ENCODE assay signal across 1 cellular context in the genomic region with DNA sequence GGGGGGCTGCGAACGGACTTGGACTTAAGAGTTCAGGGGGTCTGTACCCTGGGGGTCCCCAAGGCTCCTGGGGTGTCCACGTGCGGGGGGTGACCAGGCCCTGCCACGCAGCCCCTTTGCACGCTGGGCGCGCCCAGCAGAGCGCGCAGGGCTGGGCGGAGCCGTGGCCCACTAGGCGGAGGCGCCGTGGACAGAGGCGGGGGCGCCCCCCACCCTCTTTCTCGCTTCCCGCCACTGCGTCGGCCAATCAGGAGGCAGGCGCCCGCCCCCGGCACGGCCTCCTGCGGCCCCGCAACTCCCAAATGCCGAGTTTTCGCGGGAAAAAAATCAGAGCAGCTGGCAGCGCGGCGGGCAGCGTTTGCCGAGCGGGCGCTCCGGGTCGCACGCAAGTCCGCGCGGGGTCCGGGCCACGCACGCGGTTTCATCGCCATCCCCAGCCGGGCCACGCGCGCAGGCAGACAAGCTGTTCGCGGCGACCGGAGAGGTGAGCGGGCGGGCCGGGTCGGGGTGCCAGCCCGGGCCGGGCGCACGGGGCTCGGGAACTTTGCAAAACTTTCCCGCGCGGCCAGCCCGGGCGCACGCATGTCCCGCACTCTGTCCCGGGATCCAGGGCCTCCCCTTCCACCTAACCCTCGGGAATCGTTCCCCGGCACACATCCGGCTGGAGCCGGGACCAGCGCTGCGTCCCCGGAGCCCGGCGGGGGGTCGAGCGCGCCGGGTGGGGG.
TF ChIP-seq lines count a peak whose summit lies in the region.

TSS of gene UHRF1 (plus strand) at position 330 of the 725 bp plus-strand sequence. CDS start 1,385 bp downstream, outside the sequence.

TF ChIP-seq in HEK293, 187 proteins besides CTCF, POLR2A, EP300 and RAD21 (continued from another document and continues in another):
- TF ChIP-seq, protein P1, sequence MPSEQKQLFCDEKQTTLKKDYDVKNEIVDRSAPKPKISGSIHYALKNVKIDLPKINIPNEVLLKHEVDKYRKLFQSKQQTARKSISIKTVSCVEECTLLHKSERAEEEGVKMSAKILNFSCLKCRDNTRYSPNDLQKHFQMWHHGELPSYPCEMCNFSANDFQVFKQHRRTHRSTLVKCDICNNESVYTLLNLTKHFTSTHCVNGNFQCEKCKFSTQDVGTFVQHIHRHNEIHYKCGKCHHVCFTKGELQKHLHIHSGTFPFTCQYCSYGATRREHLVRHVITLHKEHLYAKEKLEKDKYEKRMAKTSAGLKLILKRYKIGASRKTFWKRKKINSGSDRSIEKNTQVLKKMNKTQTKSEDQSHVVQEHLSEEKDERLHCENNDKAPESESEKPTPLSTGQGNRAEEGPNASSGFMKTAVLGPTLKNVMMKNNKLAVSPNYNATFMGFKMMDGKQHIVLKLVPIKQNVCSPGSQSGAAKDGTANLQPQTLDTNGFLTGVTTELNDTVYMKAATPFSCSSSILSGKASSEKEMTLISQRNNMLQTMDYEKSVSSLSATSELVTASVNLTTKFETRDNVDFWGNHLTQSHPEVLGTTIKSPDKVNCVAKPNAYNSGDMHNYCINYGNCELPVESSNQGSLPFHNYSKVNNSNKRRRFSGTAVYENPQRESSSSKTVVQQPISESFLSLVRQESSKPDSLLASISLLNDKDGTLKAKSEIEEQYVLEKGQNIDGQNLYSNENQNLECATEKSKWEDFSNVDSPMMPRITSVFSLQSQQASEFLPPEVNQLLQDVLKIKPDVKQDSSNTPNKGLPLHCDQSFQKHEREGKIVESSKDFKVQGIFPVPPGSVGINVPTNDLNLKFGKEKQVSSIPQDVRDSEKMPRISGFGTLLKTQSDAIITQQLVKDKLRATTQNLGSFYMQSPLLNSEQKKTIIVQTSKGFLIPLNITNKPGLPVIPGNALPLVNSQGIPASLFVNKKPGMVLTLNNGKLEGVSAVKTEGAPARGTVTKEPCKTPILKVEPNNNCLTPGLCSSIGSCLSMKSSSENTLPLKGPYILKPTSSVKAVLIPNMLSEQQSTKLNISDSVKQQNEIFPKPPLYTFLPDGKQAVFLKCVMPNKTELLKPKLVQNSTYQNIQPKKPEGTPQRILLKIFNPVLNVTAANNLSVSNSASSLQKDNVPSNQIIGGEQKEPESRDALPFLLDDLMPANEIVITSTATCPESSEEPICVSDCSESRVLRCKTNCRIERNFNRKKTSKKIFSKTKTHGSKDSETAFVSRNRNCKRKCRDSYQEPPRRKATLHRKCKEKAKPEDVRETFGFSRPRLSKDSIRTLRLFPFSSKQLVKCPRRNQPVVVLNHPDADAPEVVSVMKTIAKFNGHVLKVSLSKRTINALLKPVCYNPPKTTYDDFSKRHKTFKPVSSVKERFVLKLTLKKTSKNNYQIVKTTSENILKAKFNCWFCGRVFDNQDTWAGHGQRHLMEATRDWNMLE (tag by site-specific recombination; conservative IDR thresholded peaks at IDR 0.05; ENCODE audit: low read depth): no peak
- TF ChIP-seq ZNF621 (tag by site-specific recombination; IDR thresholded peaks at IDR 0.05) (no peak), ZNF791 (tag by site-specific recombination; IDR thresholded peaks at IDR 0.05) (0 out of 2 replicates have a peak, but pooled peaks have one; percentile 37), ZNF660 (tag by site-specific recombination; IDR thresholded peaks at IDR 0.05) (peak; percentile 66; the same call in 1 of the 2 replicates), ZBTB17 (tag by site-specific recombination; IDR thresholded peaks at IDR 0.05) (0 out of 2 replicates have a peak, but pooled peaks have one; percentile 9), BCL11B (tag by site-specific recombination; IDR thresholded peaks at IDR 0.05; ENCODE audit: low read depth) (no peak), ZNF404 (tag by site-specific recombination; IDR thresholded peaks at IDR 0.05) (no peak), ZNF394 (tag by site-specific recombination; IDR thresholded peaks at IDR 0.05; ENCODE audit: borderline replicate concordance) (peak; percentile 38; the same call in 1 of the 2 replicates), SALL2 (tag by site-specific recombination; IDR thresholded peaks at IDR 0.05; ENCODE audit: borderline replicate concordance) (no peak), SP7 (tag by site-specific recombination; IDR thresholded peaks at IDR 0.05) (0 out of 2 replicates have a peak, but pooled peaks have one; percentile 54), ZFP37 (tag by site-specific recombination; IDR thresholded peaks at IDR 0.05) (no peak), ZEB2 (tag by site-specific recombination; IDR thresholded peaks at IDR 0.05) (peak; percentile 62; the same call in 1 of the 2 replicates), ZNF341 (tag by site-specific recombination; IDR thresholded peaks at IDR 0.05; ENCODE audit: low read depth) (0 out of 2 replicates have a peak, but pooled peaks have one; percentile 12), REPIN1 (tag by site-specific recombination; IDR thresholded peaks at IDR 0.05; ENCODE audit: low read depth) (peak; percentile 46; the same call in 1 of the 2 replicates), ZNF391 (tag by site-specific recombination; IDR thresholded peaks at IDR 0.05; ENCODE audit: borderline replicate concordance, low read depth) (peak; percentile 27; the same call in 1 of the 2 replicates), ZBTB49 (tag by site-specific recombination; IDR thresholded peaks at IDR 0.05; ENCODE audit: low read depth) (no peak), YY2 (tag by site-specific recombination; IDR thresholded peaks at IDR 0.05) (0 out of 2 replicates have a peak, but pooled peaks have one; percentile 8), KLF10 (tag by site-specific recombination; IDR thresholded peaks at IDR 0.05) (peak; percentile 80; the same call in 1 of the 2 replicates), ZBTB10 (tag by site-specific recombination; IDR thresholded peaks at IDR 0.05) (peak; percentile 94), KLF7 (tag by site-specific recombination; IDR thresholded peaks at IDR 0.05; ENCODE audit: borderline replicate concordance) (peak; percentile 37; the same call in 1 of the 2 replicates), ZNF112 (tag by site-specific recombination; IDR thresholded peaks at IDR 0.05) (no peak), ZNF664 (tag by site-specific recombination; IDR thresholded peaks at IDR 0.05) (no peak), ZNF433 (tag by site-specific recombination; IDR thresholded peaks at IDR 0.05; ENCODE audit: low read depth) (no peak), ZSCAN23 (tag by site-specific recombination; IDR thresholded peaks at IDR 0.05) (no peak), SCRT1 (tag by site-specific recombination; IDR thresholded peaks at IDR 0.05; ENCODE audit: borderline replicate concordance) (no peak), ZBTB7A (tag by site-specific recombination; IDR thresholded peaks at IDR 0.05; ENCODE audit: low read depth) (no peak), ZBTB20 (tag by site-specific recombination; IDR thresholded peaks at IDR 0.05) (peak; percentile 76; the same call in 1 of the 2 replicates), MYNN (tag by site-specific recombination; IDR thresholded peaks at IDR 0.05; ENCODE audit: borderline replicate concordance) (no peak), KLF1 (tag by site-specific recombination; IDR thresholded peaks at IDR 0.05) (peak; percentile 81), ZNF544 (tag by site-specific recombination; IDR thresholded peaks at IDR 0.05) (no peak), ZNF16 (tag by site-specific recombination; IDR thresholded peaks at IDR 0.05; ENCODE audit: low read depth) (no peak), IKZF3 (tag by site-specific recombination; IDR thresholded peaks at IDR 0.05) (peak; percentile 84), ZNF777 (tag by site-specific recombination; IDR thresholded peaks at IDR 0.05; ENCODE audit: borderline replicate concordance) (0 out of 2 replicates have a peak, but pooled peaks have one; percentile 34), ZNF677 (tag by site-specific recombination; IDR thresholded peaks at IDR 0.05) (no peak), ZNF26 (tag by site-specific recombination; IDR thresholded peaks at IDR 0.05) (no peak), ZNF223 (tag by site-specific recombination; IDR thresholded peaks at IDR 0.05) (0 out of 2 replicates have a peak, but pooled peaks have one; percentile 33), ZNF785 (tag by site-specific recombination; IDR thresholded peaks at IDR 0.05) (0 out of 2 replicates have a peak, but pooled peaks have one; percentile 32), MZF1 (tag by site-specific recombination; IDR thresholded peaks at IDR 0.05; ENCODE audit: borderline replicate concordance) (no peak), ZNF692 (tag by site-specific recombination; IDR thresholded peaks at IDR 0.05) (peak; percentile 79), MEIS1 (CRISPR knock-in tag; IDR thresholded peaks at IDR 0.05; ENCODE audit: borderline replicate concordance) (peak; percentile 79), ZNF311 (tag by site-specific recombination; IDR thresholded peaks at IDR 0.05; ENCODE audit: borderline replicate concordance) (no peak), ZSCAN16 (tag by site-specific recombination; IDR thresholded peaks at IDR 0.05) (0 out of 2 replicates have a peak, but pooled peaks have one; percentile 21), ZNF548 (tag by site-specific recombination; IDR thresholded peaks at IDR 0.05) (no peak), ZNF184 (tag by site-specific recombination; IDR thresholded peaks at IDR 0.05) (peak; percentile 60; the same call in 1 of the 2 replicates), ZNF449 (tag by site-specific recombination; IDR thresholded peaks at IDR 0.05) (peak; percentile 94)
- TF ChIP-seq, protein P2, sequence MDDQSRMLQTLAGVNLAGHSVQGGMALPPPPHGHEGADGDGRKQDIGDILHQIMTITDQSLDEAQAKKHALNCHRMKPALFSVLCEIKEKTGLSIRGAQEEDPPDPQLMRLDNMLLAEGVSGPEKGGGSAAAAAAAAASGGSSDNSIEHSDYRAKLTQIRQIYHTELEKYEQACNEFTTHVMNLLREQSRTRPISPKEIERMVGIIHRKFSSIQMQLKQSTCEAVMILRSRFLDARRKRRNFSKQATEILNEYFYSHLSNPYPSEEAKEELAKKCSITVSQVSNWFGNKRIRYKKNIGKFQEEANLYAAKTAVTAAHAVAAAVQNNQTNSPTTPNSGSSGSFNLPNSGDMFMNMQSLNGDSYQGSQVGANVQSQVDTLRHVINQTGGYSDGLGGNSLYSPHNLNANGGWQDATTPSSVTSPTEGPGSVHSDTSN (CRISPR knock-in tag; IDR thresholded peaks at IDR 0.05): peak; percentile 94
